Comparison of ENCODE assay signal across 1 cellular context in the genomic region with DNA sequence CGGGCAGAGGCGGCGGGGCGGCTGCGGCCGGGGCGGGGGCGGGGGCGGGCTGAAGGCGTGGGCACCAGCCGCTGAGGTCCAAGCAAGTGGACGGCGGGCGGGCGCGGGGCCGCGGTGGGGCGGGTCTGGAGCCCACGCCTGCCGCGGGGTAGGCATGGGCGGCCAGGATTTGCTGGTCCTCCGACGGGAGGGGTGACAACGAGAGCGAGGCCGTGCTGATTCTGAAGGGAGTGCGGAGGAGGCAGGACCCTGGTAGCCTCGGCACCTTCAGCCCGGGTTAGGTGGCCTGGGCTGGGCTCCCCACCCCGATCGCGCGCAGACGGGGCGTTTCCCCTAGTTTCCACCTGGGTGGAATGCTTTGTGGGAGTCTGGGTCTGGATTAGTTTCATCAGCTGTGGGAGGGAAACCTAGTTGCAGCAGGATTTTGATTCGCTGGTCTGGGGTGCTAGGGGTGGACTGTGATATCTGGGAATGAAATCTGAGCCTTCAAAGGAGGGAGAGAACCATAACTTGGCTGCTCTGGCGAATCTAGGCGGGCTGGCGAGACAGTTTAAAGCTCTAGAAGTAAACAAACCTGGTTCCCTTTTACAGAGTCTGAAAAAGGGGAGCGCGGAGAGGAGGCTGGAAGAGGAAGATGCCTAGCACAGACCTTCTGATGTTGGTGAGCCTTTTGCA.
TF ChIP-seq lines count a peak whose summit lies in the region.

No MANE protein-coding gene starts in this region.

TF ChIP-seq in HepG2, 621 proteins besides CTCF, POLR2A, EP300 and RAD21 (continued from another document and continues in another):
- TF ChIP-seq E2F5 (CRISPR knock-in tag; conservative IDR thresholded peaks at IDR 0.05) (no peak), ZFP90 (CRISPR knock-in tag; IDR thresholded peaks at IDR 0.05; ENCODE audit: borderline replicate concordance) (no peak), YY1 (IDR thresholded peaks at IDR 0.05; ENCODE audit: insufficient read depth, insufficient replicate concordance, low read depth, low read length) (no peak), RAD51 (IDR thresholded peaks at IDR 0.05; ENCODE audit: borderline replicate concordance) (no peak), GFI1 (CRISPR knock-in tag; IDR thresholded peaks at IDR 0.05; ENCODE audit: borderline replicate concordance) (no peak; the same call in 1 of the 2 replicates), PCBP1 (IDR thresholded peaks at IDR 0.05; ENCODE audit: borderline replicate concordance, low read depth, low read length) (no peak), ZFX (CRISPR knock-in tag; IDR thresholded peaks at IDR 0.05; ENCODE audit: low read depth) (peak; percentile 36; the same call in 1 of the 2 replicates), ZNF770 (CRISPR knock-in tag; IDR thresholded peaks at IDR 0.05) (no peak), RFXAP (CRISPR knock-in tag; IDR thresholded peaks at IDR 0.05; ENCODE audit: borderline replicate concordance) (no peak), ZNF24 (IDR thresholded peaks at IDR 0.05) (no peak), ZNF883 (CRISPR knock-in tag; IDR thresholded peaks at IDR 0.05; ENCODE audit: not compliant biosample characterization) (no peak), SUZ12 (IDR thresholded peaks at IDR 0.05; ENCODE audit: low read depth, low read length) (no peak), ZNF782 (CRISPR knock-in tag; IDR thresholded peaks at IDR 0.05; ENCODE audit: borderline replicate concordance) (0 out of 2 replicates have a peak, but pooled peaks have one; percentile 26), CC2D1A (CRISPR knock-in tag; IDR thresholded peaks at IDR 0.05) (no peak), ZFP62 (CRISPR knock-in tag; IDR thresholded peaks at IDR 0.05) (no peak), HDAC2 (CRISPR knock-in tag; IDR thresholded peaks at IDR 0.05) (no peak), ZNF777 (CRISPR knock-in tag; IDR thresholded peaks at IDR 0.05) (peak; percentile 75), MED1 (CRISPR knock-in tag; IDR thresholded peaks at IDR 0.05) (0 out of 2 replicates have a peak, but pooled peaks have one; percentile 13), PHF8 (CRISPR knock-in tag; IDR thresholded peaks at IDR 0.05) (peak; percentile 29), ZHX2 (IDR thresholded peaks at IDR 0.05; ENCODE audit: low read depth) (no peak), ZHX2 (CRISPR knock-in tag; IDR thresholded peaks at IDR 0.05; ENCODE audit: borderline replicate concordance) (no peak), ZBTB42 (CRISPR knock-in tag; IDR thresholded peaks at IDR 0.05) (no peak), NCOR1 (IDR thresholded peaks at IDR 0.05; ENCODE audit: borderline replicate concordance, low read length) (no peak), DZIP1 (CRISPR knock-in tag; IDR thresholded peaks at IDR 0.05) (no peak), HMG20B (CRISPR knock-in tag; conservative IDR thresholded peaks at IDR 0.05) (no peak), MAFG (CRISPR knock-in tag; IDR thresholded peaks at IDR 0.05) (no peak), GTF3A (CRISPR knock-in tag; conservative IDR thresholded peaks at IDR 0.05) (no peak), REXO4 (CRISPR knock-in tag; IDR thresholded peaks at IDR 0.05; ENCODE audit: borderline replicate concordance) (no peak), SMAD9 (CRISPR knock-in tag; IDR thresholded peaks at IDR 0.05) (no peak), ZNF546 (CRISPR knock-in tag; conservative IDR thresholded peaks at IDR 0.05) (no peak), ZNF749 (CRISPR knock-in tag; IDR thresholded peaks at IDR 0.05; ENCODE audit: borderline replicate concordance) (peak; percentile 49; the same call in 1 of the 2 replicates)
- TF ChIP-seq, protein P1, sequence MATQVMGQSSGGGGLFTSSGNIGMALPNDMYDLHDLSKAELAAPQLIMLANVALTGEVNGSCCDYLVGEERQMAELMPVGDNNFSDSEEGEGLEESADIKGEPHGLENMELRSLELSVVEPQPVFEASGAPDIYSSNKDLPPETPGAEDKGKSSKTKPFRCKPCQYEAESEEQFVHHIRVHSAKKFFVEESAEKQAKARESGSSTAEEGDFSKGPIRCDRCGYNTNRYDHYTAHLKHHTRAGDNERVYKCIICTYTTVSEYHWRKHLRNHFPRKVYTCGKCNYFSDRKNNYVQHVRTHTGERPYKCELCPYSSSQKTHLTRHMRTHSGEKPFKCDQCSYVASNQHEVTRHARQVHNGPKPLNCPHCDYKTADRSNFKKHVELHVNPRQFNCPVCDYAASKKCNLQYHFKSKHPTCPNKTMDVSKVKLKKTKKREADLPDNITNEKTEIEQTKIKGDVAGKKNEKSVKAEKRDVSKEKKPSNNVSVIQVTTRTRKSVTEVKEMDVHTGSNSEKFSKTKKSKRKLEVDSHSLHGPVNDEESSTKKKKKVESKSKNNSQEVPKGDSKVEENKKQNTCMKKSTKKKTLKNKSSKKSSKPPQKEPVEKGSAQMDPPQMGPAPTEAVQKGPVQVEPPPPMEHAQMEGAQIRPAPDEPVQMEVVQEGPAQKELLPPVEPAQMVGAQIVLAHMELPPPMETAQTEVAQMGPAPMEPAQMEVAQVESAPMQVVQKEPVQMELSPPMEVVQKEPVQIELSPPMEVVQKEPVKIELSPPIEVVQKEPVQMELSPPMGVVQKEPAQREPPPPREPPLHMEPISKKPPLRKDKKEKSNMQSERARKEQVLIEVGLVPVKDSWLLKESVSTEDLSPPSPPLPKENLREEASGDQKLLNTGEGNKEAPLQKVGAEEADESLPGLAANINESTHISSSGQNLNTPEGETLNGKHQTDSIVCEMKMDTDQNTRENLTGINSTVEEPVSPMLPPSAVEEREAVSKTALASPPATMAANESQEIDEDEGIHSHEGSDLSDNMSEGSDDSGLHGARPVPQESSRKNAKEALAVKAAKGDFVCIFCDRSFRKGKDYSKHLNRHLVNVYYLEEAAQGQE (IDR thresholded peaks at IDR 0.05; ENCODE audit: borderline replicate concordance in 1 of 2, low read depth in 1 of 2, low read length in 2 of 2), result no peak
- TF ChIP-seq, protein P2, sequence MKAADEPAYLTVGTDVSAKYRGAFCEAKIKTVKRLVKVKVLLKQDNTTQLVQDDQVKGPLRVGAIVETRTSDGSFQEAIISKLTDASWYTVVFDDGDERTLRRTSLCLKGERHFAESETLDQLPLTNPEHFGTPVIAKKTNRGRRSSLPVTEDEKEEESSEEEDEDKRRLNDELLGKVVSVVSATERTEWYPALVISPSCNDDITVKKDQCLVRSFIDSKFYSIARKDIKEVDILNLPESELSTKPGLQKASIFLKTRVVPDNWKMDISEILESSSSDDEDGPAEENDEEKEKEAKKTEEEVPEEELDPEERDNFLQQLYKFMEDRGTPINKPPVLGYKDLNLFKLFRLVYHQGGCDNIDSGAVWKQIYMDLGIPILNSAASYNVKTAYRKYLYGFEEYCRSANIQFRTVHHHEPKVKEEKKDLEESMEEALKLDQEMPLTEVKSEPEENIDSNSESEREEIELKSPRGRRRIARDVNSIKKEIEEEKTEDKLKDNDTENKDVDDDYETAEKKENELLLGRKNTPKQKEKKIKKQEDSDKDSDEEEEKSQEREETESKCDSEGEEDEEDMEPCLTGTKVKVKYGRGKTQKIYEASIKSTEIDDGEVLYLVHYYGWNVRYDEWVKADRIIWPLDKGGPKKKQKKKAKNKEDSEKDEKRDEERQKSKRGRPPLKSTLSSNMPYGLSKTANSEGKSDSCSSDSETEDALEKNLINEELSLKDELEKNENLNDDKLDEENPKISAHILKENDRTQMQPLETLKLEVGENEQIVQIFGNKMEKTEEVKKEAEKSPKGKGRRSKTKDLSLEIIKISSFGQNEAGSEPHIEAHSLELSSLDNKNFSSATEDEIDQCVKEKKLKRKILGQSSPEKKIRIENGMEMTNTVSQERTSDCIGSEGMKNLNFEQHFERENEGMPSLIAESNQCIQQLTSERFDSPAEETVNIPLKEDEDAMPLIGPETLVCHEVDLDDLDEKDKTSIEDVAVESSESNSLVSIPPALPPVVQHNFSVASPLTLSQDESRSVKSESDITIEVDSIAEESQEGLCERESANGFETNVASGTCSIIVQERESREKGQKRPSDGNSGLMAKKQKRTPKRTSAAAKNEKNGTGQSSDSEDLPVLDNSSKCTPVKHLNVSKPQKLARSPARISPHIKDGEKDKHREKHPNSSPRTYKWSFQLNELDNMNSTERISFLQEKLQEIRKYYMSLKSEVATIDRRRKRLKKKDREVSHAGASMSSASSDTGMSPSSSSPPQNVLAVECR (CRISPR knock-in tag; IDR thresholded peaks at IDR 0.05; ENCODE audit: borderline replicate concordance), result peak; percentile 19; the same call in 1 of the 2 replicates
- TF ChIP-seq, protein P3, sequence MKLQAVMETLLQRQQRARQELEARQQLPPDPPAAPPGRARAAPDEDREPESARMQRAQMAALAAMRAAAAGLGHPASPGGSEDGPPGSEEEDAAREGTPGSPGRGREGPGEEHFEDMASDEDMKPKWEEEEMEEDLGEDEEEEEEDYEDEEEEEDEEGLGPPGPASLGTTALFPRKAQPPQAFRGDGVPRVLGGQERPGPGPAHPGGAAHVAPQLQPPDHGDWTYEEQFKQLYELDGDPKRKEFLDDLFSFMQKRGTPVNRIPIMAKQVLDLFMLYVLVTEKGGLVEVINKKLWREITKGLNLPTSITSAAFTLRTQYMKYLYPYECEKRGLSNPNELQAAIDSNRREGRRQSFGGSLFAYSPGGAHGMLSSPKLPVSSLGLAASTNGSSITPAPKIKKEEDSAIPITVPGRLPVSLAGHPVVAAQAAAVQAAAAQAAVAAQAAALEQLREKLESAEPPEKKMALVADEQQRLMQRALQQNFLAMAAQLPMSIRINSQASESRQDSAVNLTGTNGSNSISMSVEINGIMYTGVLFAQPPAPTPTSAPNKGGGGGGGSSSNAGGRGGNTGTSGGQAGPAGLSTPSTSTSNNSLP (IDR thresholded peaks at IDR 0.05; ENCODE audit: low read depth, low read length), result 0 out of 2 replicates have a peak, but pooled peaks have one; percentile 27
